ENCODE assay signal across 18 cellular contexts in genomic region chr3:13116426-13116825, GRCh38.
"Had no signal": no experiment of that assay in that cellular context is flagged by ENCODE, and none has a peak within 500 bp of the region (broad histone marks: within the 10 kb centered on the region; RNA-seq: fewer than 3 reads in every experiment).

No MANE protein-coding gene starts in this region.

- H3K4me3 Mint-ChIP-seq: natural killer cell, neural crest cell had no signal

- H3K27me3 ChIP-seq: colonic mucosa, ovary, right atrium auricular region had no signal

- H3K4me1 Mint-ChIP-seq: natural killer cell had no signal

- DNase-seq: colonic mucosa; dermis blood vessel endothelial cell; erythroblast; foreskin keratinocyte; head of caudate nucleus; hippocampal formation; kidney glomerular epithelial cell; natural killer cell; ovary; stimulated activated CD4-positive, alpha-beta T cell treated with anti-CD3 and anti-CD28 coated beads, Interleukin-12 subunit alpha, Interleukin-12 subunit beta, amount 100 ng/mL, for 4 hours; stimulated activated naive CD4-positive, alpha-beta T cell treated with Interleukin-2 at 50 U/mL for 16 hours; trophoblast cell had no signal

- H3K36me3 Mint-ChIP-seq: natural killer cell had no signal

- H3K9me3 ChIP-seq: colonic mucosa, mucosa of descending colon, ovary, right atrium auricular region, sigmoid colon had no signal

- H3K27ac ChIP-seq: colonic mucosa, foreskin keratinocyte, ovary, right atrium auricular region, sigmoid colon, skin epidermis had no signal

- ATAC-seq: foreskin keratinocyte, left lobe of liver, mucosa of descending colon, natural killer cell had no signal

- H3K36me3 ChIP-seq: colonic mucosa, ovary, right atrium auricular region, sigmoid colon had no signal

- H3K4me1 ChIP-seq: colonic mucosa, foreskin keratinocyte, sigmoid colon had no signal

- H3K9me3 Mint-ChIP-seq: natural killer cell, neural crest cell had no signal

- H3K4me3 ChIP-seq: colonic mucosa, mucosa of descending colon, ovary, right atrium auricular region, sigmoid colon, skin epidermis had no signal

- H3K27ac Mint-ChIP-seq: natural killer cell had no signal
